In the genomic region with DNA sequence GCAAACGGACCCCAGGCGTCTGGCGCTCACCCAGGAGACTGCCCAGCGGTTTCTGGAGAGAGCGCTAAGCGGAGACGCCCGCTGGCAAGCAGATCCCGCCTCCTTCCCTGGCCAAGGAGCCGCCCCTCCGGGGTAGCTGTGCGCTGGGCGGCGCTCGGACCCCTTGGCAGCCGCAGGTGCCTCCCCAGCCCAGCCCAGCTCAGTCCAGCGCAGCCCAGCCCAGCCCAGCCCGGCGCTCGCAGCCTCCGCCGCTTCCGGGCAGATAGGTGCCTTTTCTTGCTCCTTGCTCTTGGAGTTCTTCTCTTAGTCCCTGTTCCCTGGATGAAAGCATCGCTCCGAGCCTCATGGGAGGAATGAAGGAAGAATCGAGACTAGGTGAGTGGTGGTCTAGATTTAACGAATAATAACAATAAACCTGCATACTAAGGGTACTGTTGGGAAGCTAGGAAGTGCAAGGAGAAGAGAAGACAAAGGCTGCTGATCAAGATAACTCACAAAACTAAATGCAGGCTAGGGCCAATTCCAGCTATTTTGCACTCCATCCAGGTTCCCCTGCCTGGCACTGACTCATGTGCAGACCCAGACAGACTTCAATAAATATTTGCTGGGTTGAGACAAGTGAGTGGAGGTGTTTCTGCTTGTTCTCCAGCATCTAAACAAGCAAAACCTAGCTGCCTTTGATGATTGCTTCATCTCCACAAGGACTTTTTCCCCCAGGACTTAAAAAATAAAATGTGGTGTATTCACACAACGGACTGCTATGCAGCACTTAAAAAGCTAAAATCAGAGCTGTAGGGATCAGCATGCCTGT, we compare ENCODE assay signal across 9 cellular contexts. TPM values are rescaled to one million over a fixed set of nuclear protein-coding genes. Genes with fewer than 3 reads are reported as not detected.
DNase-seq lines count a peak whose midpoint lies in the region; ATAC-seq and TF ChIP-seq lines count a peak whose summit lies in the region.
"Had no signal": no experiment of that assay in that cellular context is flagged by ENCODE, and none has a peak within 500 bp of the region (broad histone marks: within the 10 kb centered on the region; RNA-seq: fewer than 3 reads in every experiment).

A gene (plus strand): TSS at position 202 of the 811 bp plus-strand sequence. CDS start 4,609 bp downstream, outside the sequence.

- H3K9me3 ChIP-seq in right lobe of liver (no peaks in the 10 kb centered on the region), testis (no peaks in the 10 kb centered on the region)

- peaks cover 0 to 63% (median 9%) of the 10 kb centered on the region in 45 donors for H3K27me3 ChIP-seq in dorsolateral prefrontal cortex
- H3K27me3 ChIP-seq in right lobe of liver = peaks cover 0 to 5% of the 10 kb centered on the region in 2 donors
- H3K27me3 ChIP-seq in testis = no peaks in the 10 kb centered on the region

- H3K4me1 ChIP-seq in right lobe of liver = peaks cover 0 to 4% (median 0%) of the 10 kb centered on the region in 4 donors
- peaks cover 5% of the 10 kb centered on the region for H3K4me1 ChIP-seq in testis

- DNase-seq in EL = peak; percentile 3
- peak; percentile 21 for DNase-seq in NCI-H460 (ENCODE audit: extremely low read depth, low read depth)
- peak in 5 of 10 donors; percentile 21 to 60 (median 44) for DNase-seq in dorsolateral prefrontal cortex
- peak in 1 of 3 donors; percentile 21 for DNase-seq in right lobe of liver
- peak; percentile 32 for DNase-seq in testis
- no peak for DNase-seq in middle frontal gyrus (ENCODE audit: extremely low spot score, low spot score)

- H3K36me3 ChIP-seq in right lobe of liver = no peaks in the 10 kb centered on the region
- H3K36me3 ChIP-seq in testis (ENCODE audit: low read depth, missing control alignments) = no peaks in the 10 kb centered on the region

- no peak for TF ChIP-seq POLR2A in right lobe of liver (IDR thresholded peaks at IDR 0.05)
- no peak for TF ChIP-seq POLR2A in testis (IDR thresholded peaks at IDR 0.05)

- intact Hi-C loops in dorsolateral prefrontal cortex (cut with DNase I) = no loop called here
- intact Hi-C loops in right lobe of liver (cut with DNase I) = no loop called here
- intact Hi-C loops in testis (cut with DNase I; ENCODE audit: low total_unique reads) = no loop called here

- H3K27ac ChIP-seq in dorsolateral prefrontal cortex (peak within 1 kb of the TSS in 11 of 59 donors; percentile 24 to 73 (median 57)), right lobe of liver (no peak within 1 kb of the TSS), testis (peak within 1 kb of the TSS; percentile 56 to 75)
- H3K27ac ChIP-seq: HL-60 had no signal

- ATAC-seq in right lobe of liver (peak; percentile 45 to 59 (median 48)), HG02588 (IDR thresholded peaks at IDR 0.05; ENCODE audit: unreplicated experiment) (no peak), GM19452 (IDR thresholded peaks at IDR 0.05; ENCODE audit: unreplicated experiment) (no peak)

- 4% methylated on average over 12 of the region's 28 CpGs for WGBS in right lobe of liver (ENCODE audit: insufficient coverage, low coverage, low lambda C conversion rate, missing lambda C conversion rate)
- WGBS in testis, 2 donors = 2 to 5% methylated on average over 16 to 28 of the region's 28 CpGs

- TF ChIP-seq CTCF in dorsolateral prefrontal cortex (IDR thresholded peaks at IDR 0.05 in 54 of 56, conservative IDR thresholded peaks at IDR 0.05 in 2 of 56; ENCODE audit: low read depth in 1 of 56, partially characterized antibody in 56 of 56) (peak in 1 of 56 donors; percentile 11), right lobe of liver (IDR thresholded peaks at IDR 0.05) (no peak), testis (IDR thresholded peaks at IDR 0.05) (no peak)

- peak within 1 kb of the TSS; percentile 50 to 82 (median 69) for H3K4me3 ChIP-seq in dorsolateral prefrontal cortex
- H3K4me3 ChIP-seq in right lobe of liver = peak within 1 kb of the TSS; percentile 21 to 40 (median 21)
- H3K4me3 ChIP-seq in testis = peak within 1 kb of the TSS; percentile 64 to 71

RNA-seq across cellular contexts. Expression of the gene that starts here (rescaled TPM):
- 0.32 and 0.43 TPM in 2 replicates for total RNA-seq in NCI-H460 (2014; rRNA removed; shearing (Covaris generic))
- 1.5 TPM in 1 of 2 replicates, not detected in the other for polyA plus RNA-seq in NCI-H460 (2014; cell fraction: nucleus; rRNA removed)
- total RNA-seq in dorsolateral prefrontal cortex (10 to 100 TPM in 70 of 120 experiments, 1 to 10 TPM in 50; 6.1 to 26.1 (median 10.7) TPM), right lobe of liver (under 1 TPM in 3 of 6 experiments, not detected in 3; 0.05 to 0.42 (median 0.15) TPM), testis (1 to 10 TPM; 6.0 to 7.9 TPM)
- 3.9 TPM for polyA plus RNA-seq in testis (ENCODE audit: insufficient read depth, low read depth, low replicate concordance)

Comparison
In these comparisons a context has a peak if more than half of its experiments do, and no peak if none do; other contexts are left out.
1. Peak in ATAC-seq and H3K4me3 ChIP-seq in right lobe of liver; RNA of the gene not detected or under 1 TPM.
2. H3K27ac ChIP-seq: peak in testis (2 of 2); none in right lobe of liver (0 of 3).
3. Peak in every context shown above with its lines, with median percentiles within 50 percentile points of each other: H3K4me3 ChIP-seq.